ENCODE assay signal across 16 cellular contexts in the genomic region with DNA sequence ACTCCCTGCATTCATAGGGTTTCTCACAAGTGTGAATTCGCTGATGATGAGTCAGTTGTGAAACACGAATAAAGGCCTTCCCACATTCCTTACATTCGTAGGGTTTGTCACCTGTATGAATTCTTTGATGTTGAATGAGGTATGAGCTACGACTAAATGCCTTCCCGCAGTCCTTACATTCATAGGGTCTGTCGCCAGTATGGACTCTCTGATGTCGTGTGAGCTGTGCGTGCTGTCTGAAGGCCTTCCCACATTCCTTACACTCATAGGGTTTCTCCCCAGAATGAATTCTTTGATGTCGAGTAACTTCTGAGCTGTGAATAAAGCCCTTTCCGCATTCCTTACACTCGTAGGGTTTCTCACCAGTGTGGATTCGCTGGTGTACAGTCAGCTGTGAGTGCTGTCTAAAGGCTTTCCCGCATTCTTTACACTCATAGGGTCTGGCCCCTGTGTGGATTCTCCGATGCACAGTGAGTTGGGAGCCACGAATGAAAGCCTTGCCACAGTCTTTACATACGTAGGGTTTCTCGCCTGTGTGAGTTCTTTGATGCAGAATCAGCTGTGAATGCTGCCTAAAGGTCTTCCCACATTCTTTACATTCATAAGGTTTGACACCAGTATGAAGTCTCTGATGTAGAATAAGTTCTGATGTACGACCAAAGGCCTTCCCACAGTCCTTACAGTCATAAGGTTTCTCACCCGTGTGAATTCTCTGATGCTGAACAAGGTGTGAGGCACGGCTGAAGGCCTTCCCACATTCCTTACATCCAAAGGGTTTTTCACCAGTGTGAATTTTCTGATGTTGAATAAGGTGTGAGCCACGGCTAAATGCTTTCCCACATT. TPM values are rescaled to one million over a fixed set of nuclear protein-coding genes. Genes with fewer than 3 reads are reported as not detected.
DNase-seq lines count a peak whose midpoint lies in the region; ATAC-seq, FAIRE-seq and TF ChIP-seq lines count a peak whose summit lies in the region.
"Had no signal": no experiment of that assay in that cellular context is flagged by ENCODE, and none has a peak within 500 bp of the region (broad histone marks: within the 10 kb centered on the region; RNA-seq: fewer than 3 reads in every experiment).

No MANE protein-coding gene starts in this region.

- peak overlapping the region; percentile 80 for H3K27ac ChIP-seq in astrocyte (ENCODE audit: low read depth, low read length)
- peak overlapping the region; percentile 13 for H3K27ac ChIP-seq in osteoblast (ENCODE audit: low read depth, low read length)
- H3K27ac ChIP-seq: skin epidermis had no signal

- peaks cover 9% of the 10 kb centered on the region for H3K9me3 Mint-ChIP-seq in astrocyte (ENCODE audit: unreplicated experiment)
- H3K9me3 Mint-ChIP-seq: activated CD8-positive, alpha-beta T cell treated with anti-CD3 and anti-CD28 coated beads for 36 hours; central memory CD8-positive, alpha-beta T cell; natural killer cell treated with Interleukin-12 subunit alpha and Interleukin-12 subunit beta and Interleukin-15 and Interleukin-18, amount 100 ng/mL, for 72 hours had no signal

- DNase-seq in HK-2 (ENCODE audit: unreplicated experiment) (peak; percentile 75), astrocyte (ENCODE audit: low read depth) (peak; percentile 96), left cardiac atrium (no peak), osteoblast (ENCODE audit: insufficient read length, low spot score, missing footprints) (no peak), epidermal melanocyte (ENCODE audit: insufficient read length, low spot score) (no peak), DMS114 treated with DMSO at 0.1 percent for 48 hours (lab: John Stamatoyannopoulos, UW; ENCODE audit: unreplicated experiment) (no peak), HPDE6-E6E7 (ENCODE audit: extremely low spot score) (no peak)
- DNase-seq: activated CD8-positive, alpha-beta T cell treated with anti-CD3 and anti-CD28 coated beads for 36 hours; C1 segment of cervical spinal cord; MM.1S; NCI-H2171 treated with DMSO at 0.1 percent for 48 hours; substantia nigra had no signal

- ATAC-seq in left cardiac atrium (peak; percentile 35 to 56), GM19023 (IDR thresholded peaks at IDR 0.05; ENCODE audit: unreplicated experiment) (no peak)
- ATAC-seq: activated CD8-positive, alpha-beta T cell treated with anti-CD3 and anti-CD28 coated beads for 36 hours; natural killer cell treated with Interleukin-12 subunit alpha and Interleukin-12 subunit beta and Interleukin-15 and Interleukin-18, amount 100 ng/mL, for 72 hours had no signal

- FAIRE-seq in astrocyte (lab: Jason Lieb, UNC), result no peak

- peaks cover 9% of the 10 kb centered on the region for H3K4me1 Mint-ChIP-seq in astrocyte (ENCODE audit: low read depth, unreplicated experiment)
- H3K4me1 Mint-ChIP-seq: central memory CD8-positive, alpha-beta T cell had no signal

- peak overlapping the region; percentile 68 for H3K9ac ChIP-seq in astrocyte (ENCODE audit: low read length)

- H3K27ac Mint-ChIP-seq in astrocyte (ENCODE audit: unreplicated experiment), result peak overlapping the region; percentile 93
- H3K27ac Mint-ChIP-seq: activated CD8-positive, alpha-beta T cell treated with anti-CD3 and anti-CD28 coated beads for 36 hours; natural killer cell treated with Interleukin-12 subunit alpha and Interleukin-12 subunit beta and Interleukin-15 and Interleukin-18, amount 100 ng/mL, for 72 hours had no signal

- H2AFZ ChIP-seq in astrocyte (ENCODE audit: low read depth, low read length) (peak overlapping the region; percentile 26), osteoblast (ENCODE audit: low read length) (no peak overlapping the region)

- peak overlapping the region; percentile 15 for H3K4me3 ChIP-seq in astrocyte (ENCODE audit: insufficient read depth, low read depth, low read length)
- H3K4me3 ChIP-seq in osteoblast (ENCODE audit: insufficient read depth, low read length), result no peak overlapping the region
- H3K4me3 ChIP-seq: skin epidermis had no signal

- peaks cover 22% of the 10 kb centered on the region for H3K36me3 Mint-ChIP-seq in astrocyte (ENCODE audit: low read depth, unreplicated experiment)
- H3K36me3 Mint-ChIP-seq: natural killer cell treated with Interleukin-12 subunit alpha and Interleukin-12 subunit beta and Interleukin-15 and Interleukin-18, amount 100 ng/mL, for 72 hours had no signal

- H3K36me3 ChIP-seq in astrocyte (ENCODE audit: insufficient read depth, low read length) (no peaks in the 10 kb centered on the region), osteoblast (ENCODE audit: insufficient read depth, low read length) (peaks cover 17% of the 10 kb centered on the region)

- H3K4me2 ChIP-seq in astrocyte (ENCODE audit: low read length) (peak overlapping the region; percentile 54), osteoblast (ENCODE audit: insufficient read depth, low read length) (no peak overlapping the region)

- H3K79me2 ChIP-seq in astrocyte (ENCODE audit: insufficient read depth, low read length), result no peaks in the 10 kb centered on the region
- H3K79me2 ChIP-seq in osteoblast (ENCODE audit: insufficient read depth, low read length), result no peaks in the 10 kb centered on the region

- no peak for TF ChIP-seq CTCF in astrocyte (IDR thresholded peaks at IDR 0.05; ENCODE audit: insufficient read depth, low read depth, low read length)
- no peak for TF ChIP-seq CTCF in osteoblast (IDR thresholded peaks at IDR 0.05; ENCODE audit: extremely low read depth, low read depth, low read length)

- H3K4me3 Mint-ChIP-seq in astrocyte (ENCODE audit: unreplicated experiment), result peak overlapping the region; percentile 36
- H3K4me3 Mint-ChIP-seq: activated CD8-positive, alpha-beta T cell treated with anti-CD3 and anti-CD28 coated beads for 36 hours; central memory CD8-positive, alpha-beta T cell; natural killer cell treated with Interleukin-12 subunit alpha and Interleukin-12 subunit beta and Interleukin-15 and Interleukin-18, amount 100 ng/mL, for 72 hours had no signal

- no peaks in the 10 kb centered on the region for H3K27me3 ChIP-seq in astrocyte (ENCODE audit: insufficient read depth, low read length)
- no peaks in the 10 kb centered on the region for H3K27me3 ChIP-seq in osteoblast (ENCODE audit: insufficient read depth, low read length)

- no peaks in the 10 kb centered on the region for H4K20me1 ChIP-seq in astrocyte (ENCODE audit: insufficient read depth, low read length)
- H4K20me1 ChIP-seq in osteoblast (ENCODE audit: insufficient read depth, low read length), result no peaks in the 10 kb centered on the region

- intact Hi-C loops in left cardiac atrium (cut with DNase I), result no loop called here

- no peaks in the 10 kb centered on the region for H3K27me3 Mint-ChIP-seq in astrocyte (ENCODE audit: low read depth, unreplicated experiment)
- H3K27me3 Mint-ChIP-seq: activated CD8-positive, alpha-beta T cell treated with anti-CD3 and anti-CD28 coated beads for 36 hours; central memory CD8-positive, alpha-beta T cell; natural killer cell treated with Interleukin-12 subunit alpha and Interleukin-12 subunit beta and Interleukin-15 and Interleukin-18, amount 100 ng/mL, for 72 hours had no signal

- peaks cover 3% of the 10 kb centered on the region for H3K9me3 ChIP-seq in astrocyte (ENCODE audit: insufficient read depth, low read depth, low read length)
- H3K9me3 ChIP-seq in osteoblast (ENCODE audit: low read depth, low read length), result no peaks in the 10 kb centered on the region

- H3K4me1 ChIP-seq in astrocyte (ENCODE audit: insufficient read depth, low read length) (peaks cover 3% of the 10 kb centered on the region), osteoblast (ENCODE audit: insufficient read depth, low read length) (no peaks in the 10 kb centered on the region)

RNA-seq across cellular contexts. Expression of gene COX7A1, which starts 30.6 kb away (rescaled TPM):
- total RNA-seq in astrocyte (0.64 TPM in 1 of 2 replicates, not detected in the other), left cardiac atrium (1,000 to 10,000 TPM; 1,384 to 1,769 TPM), osteoblast (8.3 and 13.6 TPM in 2 replicates)
- total RNA-seq: activated CD8-positive, alpha-beta T cell treated with anti-CD3 and anti-CD28 coated beads for 36 hours; natural killer cell treated with Interleukin-12 subunit alpha and Interleukin-12 subunit beta and Interleukin-15 and Interleukin-18, amount 100 ng/mL, for 72 hours had no signal

RNA-seq across cellular contexts. Expression of gene ZNF565, which starts 31.6 kb away (rescaled TPM):
- total RNA-seq in astrocyte, result 6.3 and 6.5 TPM in 2 replicates
- 1 to 10 TPM; 4.5 to 4.8 TPM for total RNA-seq in left cardiac atrium
- total RNA-seq in osteoblast, result 6.9 and 7.1 TPM in 2 replicates

RNA-seq across cellular contexts. Expression of gene ZNF146, which starts 32.1 kb away (rescaled TPM):
- 80.7 and 82.7 TPM in 2 replicates for total RNA-seq in astrocyte
- 10 to 100 TPM; 28.0 to 48.6 TPM for total RNA-seq in left cardiac atrium
- total RNA-seq in osteoblast, result 65.7 and 82.2 TPM in 2 replicates

RNA-seq across cellular contexts. Expression of gene CAPNS1, which starts 43.0 kb away (rescaled TPM):
- total RNA-seq in astrocyte, result 665 and 677 TPM in 2 replicates
- total RNA-seq in left cardiac atrium, result 100 to 1,000 TPM; 614 TPM
- total RNA-seq in osteoblast, result 400 and 420 TPM in 2 replicates

Comparison
In these comparisons a context has a peak if more than half of its experiments do, and no peak if none do; other contexts are left out.
1. DNase-seq: peak in HK-2 (single experiment) and astrocyte (single experiment); none in left cardiac atrium (single experiment), osteoblast (single experiment), epidermal melanocyte (single experiment), DMS114 treated with DMSO at 0.1 percent for 48 hours (single experiment) and HPDE6-E6E7 (single experiment).
2. RNA of gene COX7A1, which starts 30.6 kb away (total RNA-seq): 1,384 to 1,769 TPM in left cardiac atrium; 8.3 to 13.6 TPM in osteoblast and 0.64 TPM in astrocyte; every median in the first group is over 10 times any median in the second.